ENCODE assay signal across 15 cellular contexts in the genomic region with DNA sequence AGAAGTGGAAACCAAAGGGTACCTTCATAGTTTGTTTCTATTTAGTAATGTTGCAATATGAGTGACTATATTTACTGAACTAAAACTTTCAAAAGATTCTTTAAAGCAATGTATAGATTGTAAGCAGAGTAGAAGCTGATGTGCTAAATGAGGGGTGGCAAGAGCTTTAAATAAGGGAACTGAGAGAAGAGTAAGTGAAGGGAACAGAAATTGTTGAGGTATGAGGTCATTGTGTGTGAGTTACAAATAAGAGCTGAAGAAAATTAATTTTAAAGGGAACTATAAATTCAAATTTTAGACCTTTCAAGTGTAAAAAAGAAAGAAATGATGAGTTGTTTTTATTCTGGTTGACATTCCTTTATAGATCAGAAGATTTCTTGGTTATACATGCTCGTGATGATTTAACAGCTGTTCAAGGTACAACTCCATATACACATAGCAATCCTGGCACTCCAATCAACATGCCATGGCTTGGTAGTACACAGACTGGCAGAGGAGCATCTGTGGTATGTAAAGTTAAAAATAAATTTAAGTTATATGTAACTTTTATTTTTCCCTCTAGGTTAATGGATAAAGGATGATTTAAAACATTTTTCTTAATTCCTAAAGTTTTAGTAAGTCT.
DNase-seq lines count a peak whose midpoint lies in the region; ATAC-seq lines count a peak whose summit lies in the region.
"Had no signal": no experiment of that assay in that cellular context is flagged by ENCODE, and none has a peak within 500 bp of the region (broad histone marks: within the 10 kb centered on the region; RNA-seq: fewer than 3 reads in every experiment).

No MANE protein-coding gene starts in this region.

- no peak overlapping the region for H3K4me3 Mint-ChIP-seq in stimulated activated effector memory CD8-positive, alpha-beta T cell treated with anti-CD3 and anti-CD28 coated beads, Interleukin-12 subunit alpha, Interleukin-12 subunit beta, amount 100 ng/mL, for 72 hours
- H3K4me3 Mint-ChIP-seq: activated naive CD4-positive, alpha-beta T cell treated with anti-CD3 and anti-CD28 coated beads, Interleukin-2, amount 10 ng/mL, durations not matched to agents 7 days and 5 days; endodermal cell; HFFc6; naive thymus-derived CD4-positive, alpha-beta T cell had no signal

- DNase-seq in left colon (no peak), foreskin melanocyte (no peak), HuH-7 (ENCODE audit: low spot score) (no peak)
- DNase-seq in activated CD8-positive, alpha-beta memory T cell treated with anti-CD3 and anti-CD28 coated beads for 24 hours = no peak
- no peak for DNase-seq in stimulated activated effector memory CD8-positive, alpha-beta T cell treated with anti-CD3 and anti-CD28 coated beads, Interleukin-12 subunit alpha, Interleukin-12 subunit beta, amount 100 ng/mL, for 72 hours (ENCODE audit: low spot score in 2 of 2)
- DNase-seq: activated CD4-positive, CD25-positive, alpha-beta regulatory T cell; activated naive CD4-positive, alpha-beta T cell treated with anti-CD3 and anti-CD28 coated beads, Interleukin-2, amount 10 ng/mL, durations not matched to agents 7 days and 5 days; DND-41; endodermal cell; HFFc6; naive thymus-derived CD4-positive, alpha-beta T cell; NCI-H1092 had no signal

- H3K9me3 Mint-ChIP-seq in stimulated activated effector memory CD8-positive, alpha-beta T cell treated with anti-CD3 and anti-CD28 coated beads, Interleukin-12 subunit alpha, Interleukin-12 subunit beta, amount 100 ng/mL, for 72 hours = no peaks in the 10 kb centered on the region
- H3K9me3 Mint-ChIP-seq: activated naive CD4-positive, alpha-beta T cell treated with anti-CD3 and anti-CD28 coated beads, Interleukin-2, amount 10 ng/mL, durations not matched to agents 7 days and 5 days; endodermal cell; HFFc6; naive thymus-derived CD4-positive, alpha-beta T cell had no signal

- peaks cover 38% of the 10 kb centered on the region for H3K36me3 Mint-ChIP-seq in stimulated activated effector memory CD8-positive, alpha-beta T cell treated with anti-CD3 and anti-CD28 coated beads, Interleukin-12 subunit alpha, Interleukin-12 subunit beta, amount 100 ng/mL, for 72 hours

- intact Hi-C loops in left colon (cut with DNase I, micrococcal nuclease) = no loop called here

- no peaks in the 10 kb centered on the region for H3K4me1 Mint-ChIP-seq in stimulated activated effector memory CD8-positive, alpha-beta T cell treated with anti-CD3 and anti-CD28 coated beads, Interleukin-12 subunit alpha, Interleukin-12 subunit beta, amount 100 ng/mL, for 72 hours
- H3K4me1 Mint-ChIP-seq: activated naive CD4-positive, alpha-beta T cell treated with anti-CD3 and anti-CD28 coated beads, Interleukin-2, amount 10 ng/mL, durations not matched to agents 7 days and 5 days; endodermal cell had no signal

- no peak overlapping the region for H3K27ac Mint-ChIP-seq in stimulated activated effector memory CD8-positive, alpha-beta T cell treated with anti-CD3 and anti-CD28 coated beads, Interleukin-12 subunit alpha, Interleukin-12 subunit beta, amount 100 ng/mL, for 72 hours
- H3K27ac Mint-ChIP-seq: activated naive CD4-positive, alpha-beta T cell treated with anti-CD3 and anti-CD28 coated beads, Interleukin-2, amount 10 ng/mL, durations not matched to agents 7 days and 5 days; endodermal cell; HFFc6 had no signal

- peak; percentile 99 for ATAC-seq in GM18868 (IDR thresholded peaks at IDR 0.05; ENCODE audit: unreplicated experiment)
- ATAC-seq in GM21737 (IDR thresholded peaks at IDR 0.05; ENCODE audit: unreplicated experiment) = peak; percentile 74
- peak; percentile 98 for ATAC-seq in HG03432 (IDR thresholded peaks at IDR 0.05; ENCODE audit: unreplicated experiment)
- peak; percentile 58 for ATAC-seq in left colon
- no peak for ATAC-seq in stimulated activated effector memory CD8-positive, alpha-beta T cell treated with anti-CD3 and anti-CD28 coated beads, Interleukin-12 subunit alpha, Interleukin-12 subunit beta, amount 100 ng/mL, for 72 hours
- ATAC-seq: naive thymus-derived CD4-positive, alpha-beta T cell had no signal
